In genomic region chr4:7727727-7728126, GRCh38 we compare ENCODE assay signal across 23 cellular contexts.
"Had no signal": no experiment of that assay in that cellular context is flagged by ENCODE, and none has a peak within 500 bp of the region (broad histone marks: within the 10 kb centered on the region; RNA-seq: fewer than 3 reads in every experiment).

No MANE protein-coding gene starts in this region.

- H3K27ac ChIP-seq: brain microvascular endothelial cell, colonic mucosa, hepatocyte, lower lobe of right lung, parathyroid adenoma, stomach, upper lobe of right lung had no signal

- H3K9ac ChIP-seq: parathyroid adenoma had no signal

- H3K36me3 Mint-ChIP-seq: natural killer cell treated with Interleukin-12 subunit alpha and Interleukin-12 subunit beta and Interleukin-15 and Interleukin-18, amount 100 ng/mL, for 72 hours; stimulated activated effector memory CD8-positive, alpha-beta T cell treated with anti-CD3 and anti-CD28 coated beads, Interleukin-12 subunit alpha, Interleukin-12 subunit beta, amount 100 ng/mL, for 72 hours had no signal

- H3K4me1 Mint-ChIP-seq: activated B cell treated with CpG ODN at 0.5 μM for 24 hours; activated naive CD8-positive, alpha-beta T cell treated with anti-CD3 and anti-CD28 coated beads, Interleukin-2, amount 50 U/mL, for 24 hours; central memory CD8-positive, alpha-beta T cell; endodermal cell; stimulated activated effector memory CD8-positive, alpha-beta T cell treated with anti-CD3 and anti-CD28 coated beads, Interleukin-12 subunit alpha, Interleukin-12 subunit beta, amount 100 ng/mL, for 72 hours had no signal

- H3K9me3 ChIP-seq: colonic mucosa, lower lobe of right lung, stomach, upper lobe of right lung had no signal

- H3K36me3 ChIP-seq: brain microvascular endothelial cell, colonic mucosa, lower lobe of right lung, upper lobe of right lung had no signal

- H3K27me3 ChIP-seq: brain microvascular endothelial cell, colonic mucosa, hepatocyte, stomach, upper lobe of right lung had no signal

- H3K4me1 ChIP-seq: colonic mucosa, lower lobe of right lung, parathyroid adenoma, stomach, upper lobe of right lung had no signal

- FAIRE-seq: islet of Langerhans had no signal

- H3K27ac Mint-ChIP-seq: activated B cell treated with CpG ODN at 0.5 μM for 24 hours; activated CD8-positive, alpha-beta T cell treated with anti-CD3 and anti-CD28 coated beads for 36 hours; activated naive CD4-positive, alpha-beta T cell treated with anti-CD3 and anti-CD28 coated beads for 36 hours; activated naive CD8-positive, alpha-beta T cell treated with anti-CD3 and anti-CD28 coated beads, Interleukin-2, amount 50 U/mL, for 24 hours; activated T-cell treated with anti-CD3 and anti-CD28 coated beads, Interleukin-2, amount 50 U/mL, for 24 hours; endodermal cell; natural killer cell treated with Interleukin-12 subunit alpha and Interleukin-12 subunit beta and Interleukin-15 and Interleukin-18, amount 100 ng/mL, for 72 hours; stimulated activated effector memory CD8-positive, alpha-beta T cell treated with anti-CD3 and anti-CD28 coated beads, Interleukin-12 subunit alpha, Interleukin-12 subunit beta, amount 100 ng/mL, for 72 hours; T-helper 2 cell treated with Interferon-gamma antibody and Interleukin-4, amounts not matched to agents 5 μg/mL and 100 μg/mL, for 36 hours had no signal

- H3K27me3 Mint-ChIP-seq: activated B cell treated with CpG ODN at 0.5 μM for 24 hours; activated CD8-positive, alpha-beta T cell treated with anti-CD3 and anti-CD28 coated beads for 36 hours; activated T-cell treated with anti-CD3 and anti-CD28 coated beads, Interleukin-2, amount 50 U/mL, for 24 hours had no signal

- DNase-seq: activated B cell treated with CpG ODN at 0.5 μM for 24 hours; activated CD4-positive, alpha-beta T cell treated with anti-CD3 and anti-CD28 coated beads for 48 hours; activated CD8-positive, alpha-beta T cell treated with anti-CD3 and anti-CD28 coated beads for 36 hours; activated naive CD4-positive, alpha-beta T cell treated with anti-CD3 and anti-CD28 coated beads for 36 hours; activated naive CD8-positive, alpha-beta T cell treated with anti-CD3 and anti-CD28 coated beads, Interleukin-2, amount 50 U/mL, for 24 hours; activated T-cell treated with anti-CD3 and anti-CD28 coated beads, Interleukin-2, amount 50 U/mL, for 24 hours; aorta; brain microvascular endothelial cell; colonic mucosa; endodermal cell; left cardiac atrium; lower lobe of right lung; stimulated activated CD4-positive, alpha-beta T cell treated with anti-CD3 and anti-CD28 coated beads, Interleukin-4, amount 100 ng/mL, for 24 hours; stomach; upper lobe of right lung had no signal

- H3K9me3 Mint-ChIP-seq: activated CD8-positive, alpha-beta T cell treated with anti-CD3 and anti-CD28 coated beads for 36 hours; activated naive CD4-positive, alpha-beta T cell treated with anti-CD3 and anti-CD28 coated beads for 36 hours had no signal

- H3K4me2 ChIP-seq: hepatocyte had no signal

- H3K79me2 ChIP-seq: hepatocyte, parathyroid adenoma had no signal

- H3K4me3 Mint-ChIP-seq: activated B cell treated with CpG ODN at 0.5 μM for 24 hours; activated CD8-positive, alpha-beta T cell treated with anti-CD3 and anti-CD28 coated beads for 36 hours; activated naive CD4-positive, alpha-beta T cell treated with anti-CD3 and anti-CD28 coated beads for 36 hours; activated naive CD8-positive, alpha-beta T cell treated with anti-CD3 and anti-CD28 coated beads, Interleukin-2, amount 50 U/mL, for 24 hours; activated T-cell treated with anti-CD3 and anti-CD28 coated beads, Interleukin-2, amount 50 U/mL, for 24 hours; central memory CD8-positive, alpha-beta T cell; endodermal cell; natural killer cell treated with Interleukin-12 subunit alpha and Interleukin-12 subunit beta and Interleukin-15 and Interleukin-18, amount 100 ng/mL, for 72 hours; stimulated activated effector memory CD8-positive, alpha-beta T cell treated with anti-CD3 and anti-CD28 coated beads, Interleukin-12 subunit alpha, Interleukin-12 subunit beta, amount 100 ng/mL, for 72 hours; T-helper 2 cell treated with Interferon-gamma antibody and Interleukin-4, amounts not matched to agents 5 μg/mL and 100 μg/mL, for 36 hours had no signal

- H3K4me3 ChIP-seq: colonic mucosa, hepatocyte, lower lobe of right lung, stomach, upper lobe of right lung had no signal

- H2AFZ ChIP-seq: hepatocyte, parathyroid adenoma had no signal

- ATAC-seq: activated CD8-positive, alpha-beta T cell treated with anti-CD3 and anti-CD28 coated beads for 36 hours; activated naive CD8-positive, alpha-beta T cell treated with anti-CD3 and anti-CD28 coated beads, Interleukin-2, amount 50 U/mL, for 24 hours; left cardiac atrium; lower lobe of right lung; natural killer cell treated with Interleukin-12 subunit alpha and Interleukin-12 subunit beta and Interleukin-15 and Interleukin-18, amount 100 ng/mL, for 72 hours; sciatic nerve; stimulated activated effector memory CD8-positive, alpha-beta T cell treated with anti-CD3 and anti-CD28 coated beads, Interleukin-12 subunit alpha, Interleukin-12 subunit beta, amount 100 ng/mL, for 72 hours; upper lobe of right lung had no signal
